ENCODE assay signal across 13 cellular contexts in genomic region chr10:101135151-101136006, GRCh38. TPM values are rescaled to one million over a fixed set of nuclear protein-coding genes. Genes with fewer than 3 reads are reported as not detected.
DNase-seq lines count a peak whose midpoint lies in the region; ATAC-seq and TF ChIP-seq lines count a peak whose summit lies in the region.
"Had no signal": no experiment of that assay in that cellular context is flagged by ENCODE, and none has a peak within 500 bp of the region (broad histone marks: within the 10 kb centered on the region; RNA-seq: fewer than 3 reads in every experiment).

No MANE protein-coding gene starts in this region.

- 5 to 12% (median 9%) methylated on average over 32 to 35 of the region's 35 CpGs for WGBS in spleen, 5 donors

- H3K27me3 ChIP-seq in spleen (replicated peaks in 1 of 7): peaks cover 2 to 100% (median 98%) of the 10 kb centered on the region in 7 donors
- peaks cover 77% of the 10 kb centered on the region for H3K27me3 ChIP-seq in A673 (replicated peaks; ENCODE audit: insufficient read depth, low read depth, low read length, poor library complexity)

- peaks cover 93% of the 10 kb centered on the region for H3K27me3 Mint-ChIP-seq in activated T-cell treated with anti-CD3 and anti-CD28 coated beads, Interleukin-2, amount 50 U/mL, for 24 hours
- peaks cover 83 to 95% of the 10 kb centered on the region in 2 donors for H3K27me3 Mint-ChIP-seq in effector memory CD8-positive, alpha-beta T cell

- no peak overlapping the region for H3K27ac Mint-ChIP-seq in activated T-cell treated with anti-CD3 and anti-CD28 coated beads, Interleukin-2, amount 50 U/mL, for 24 hours
- no peak overlapping the region for H3K27ac Mint-ChIP-seq in effector memory CD8-positive, alpha-beta T cell

- no peaks in the 10 kb centered on the region for H3K9me3 Mint-ChIP-seq in activated T-cell treated with anti-CD3 and anti-CD28 coated beads, Interleukin-2, amount 50 U/mL, for 24 hours
- H3K9me3 Mint-ChIP-seq in effector memory CD8-positive, alpha-beta T cell: no peaks in the 10 kb centered on the region

- BruUV-seq in A673 (replicated peaks; lab: Mats Ljungman, UMichigan): no TSS peak

- H3K36me3 Mint-ChIP-seq in activated T-cell treated with anti-CD3 and anti-CD28 coated beads, Interleukin-2, amount 50 U/mL, for 24 hours (ENCODE audit: low read depth): no peaks in the 10 kb centered on the region
- H3K36me3 Mint-ChIP-seq in effector memory CD8-positive, alpha-beta T cell (ENCODE audit: insufficient read depth): peaks cover 12% of the 10 kb centered on the region

- H3K4me3 Mint-ChIP-seq in activated T-cell treated with anti-CD3 and anti-CD28 coated beads, Interleukin-2, amount 50 U/mL, for 24 hours: peak overlapping the region; percentile 51
- peak overlapping the region; percentile 34 to 67 for H3K4me3 Mint-ChIP-seq in effector memory CD8-positive, alpha-beta T cell

- peak overlapping the region; percentile 60 to 87 (median 76) for H3K27ac ChIP-seq in spleen
- H3K27ac ChIP-seq in A673 (ENCODE audit: low read depth, low read length, poor library complexity, severe bottlenecking): no peak overlapping the region
- H3K27ac ChIP-seq: KMS-11, PC-9 had no signal

- TF ChIP-seq POLR2A in spleen (IDR thresholded peaks at IDR 0.05): no peak

- TF ChIP-seq CTCF in spleen (IDR thresholded peaks at IDR 0.05 in 8 of 11, conservative IDR thresholded peaks at IDR 0.05 in 3 of 11) (no peak), A673 (conservative IDR thresholded peaks at IDR 0.05; ENCODE audit: low read depth, low read length) (no peak)

- peaks cover 21 to 80% (median 59%) of the 10 kb centered on the region in 6 donors for H3K4me1 ChIP-seq in spleen
- no peaks in the 10 kb centered on the region for H3K4me1 ChIP-seq in A673 (ENCODE audit: insufficient read depth, low read length, poor library complexity, severe bottlenecking)

- H3K9me3 ChIP-seq in spleen (no peaks in the 10 kb centered on the region), A673 (ENCODE audit: low read depth, low read length, poor library complexity, severe bottlenecking) (no peaks in the 10 kb centered on the region)

- H3K4me3 ChIP-seq in spleen (peak overlapping the region; percentile 21 to 67 (median 38)), A673 (ENCODE audit: low read depth, low read length, poor library complexity, severe bottlenecking) (no peak overlapping the region)
- H3K4me3 ChIP-seq: PC-9 had no signal

- intact Hi-C loops in spleen (cut with DNase I; ENCODE audit: low total_unique reads) (no loop called here), A673 (cut with micrococcal nuclease; ENCODE audit: unreplicated experiment) (no loop called here)

- no peak for DNase-seq in activated T-cell treated with anti-CD3 and anti-CD28 coated beads, Interleukin-2, amount 50 U/mL, for 24 hours
- no peak for DNase-seq in activated T-cell treated with anti-CD3 and anti-CD28 coated beads, Interleukin-2, amount 50 U/mL, for 48 hours
- DNase-seq in NOMO-1 treated with dmso at 0.1 percent for 144 hours (lab: John Stamatoyannopoulos, UW; ENCODE audit: unreplicated experiment) (peak; percentile 17), spleen (no peak), cerebellum (ENCODE audit: low spot score) (no peak), A673 (ENCODE audit: low spot score) (no peak)
- no peak for DNase-seq in effector memory CD8-positive, alpha-beta T cell
- DNase-seq: amniotic stem cell, NCI-H2171, PC-9 had no signal

- peaks cover 0 to 5% (median 0%) of the 10 kb centered on the region in 6 donors for H3K36me3 ChIP-seq in spleen
- no peaks in the 10 kb centered on the region for H3K36me3 ChIP-seq in A673 (ENCODE audit: insufficient read depth, low read length, poor library complexity, severe bottlenecking)

- H3K4me1 Mint-ChIP-seq in activated T-cell treated with anti-CD3 and anti-CD28 coated beads, Interleukin-2, amount 50 U/mL, for 24 hours (ENCODE audit: low read depth): peaks cover 51% of the 10 kb centered on the region
- H3K4me1 Mint-ChIP-seq in effector memory CD8-positive, alpha-beta T cell (ENCODE audit: low read depth in 2 of 2): peaks cover 26 to 27% of the 10 kb centered on the region in 2 donors

- no peak for ATAC-seq in effector memory CD8-positive, alpha-beta T cell (replicated peaks)
- ATAC-seq in HG03097 (IDR thresholded peaks at IDR 0.05; ENCODE audit: low FRiP score, unreplicated experiment): no peak

- POLR2A ChIA-PET in A673 (lab: Charles Lee; ENCODE audit: low non-redundant PET): no interaction called here

- CTCF ChIA-PET in A673 (lab: Charles Lee): interaction anchor here (1.2 kb wide), 1 partner anchor 86 kb away, joined by 3 read pairs; no protein-coding TSS in a partner anchor

RNA-seq across cellular contexts. Expression of gene TLX1, which starts 4.3 kb away (rescaled TPM):
- total RNA-seq in spleen (10 to 100 TPM; 21.0 to 91.5 (median 35.0) TPM), cerebellum (not detected), A673 (2021) (0.17 TPM in 1 of 2 replicates, not detected in the other)
- 10 to 100 TPM in 1 of 3 donors, 1 to 10 TPM in 2; 5.7 to 11.7 (median 7.5) TPM for polyA plus RNA-seq in spleen
- total RNA-seq: endothelial cell of umbilical vein, PC-9 had no signal
- polyA plus RNA-seq: endothelial cell of umbilical vein had no signal

Comparison
In these comparisons a context has a peak if more than half of its experiments do, and no peak if none do; other contexts are left out.
1. RNA of gene TLX1, which starts 4.3 kb away (total RNA-seq): 21.0 to 91.5 TPM in spleen; 0.17 TPM in A673 and not detected in cerebellum (single experiment); every median in the first group is over 10 times any median in the second.